8 cellular contexts compared by ENCODE assay signal in the genomic region with DNA sequence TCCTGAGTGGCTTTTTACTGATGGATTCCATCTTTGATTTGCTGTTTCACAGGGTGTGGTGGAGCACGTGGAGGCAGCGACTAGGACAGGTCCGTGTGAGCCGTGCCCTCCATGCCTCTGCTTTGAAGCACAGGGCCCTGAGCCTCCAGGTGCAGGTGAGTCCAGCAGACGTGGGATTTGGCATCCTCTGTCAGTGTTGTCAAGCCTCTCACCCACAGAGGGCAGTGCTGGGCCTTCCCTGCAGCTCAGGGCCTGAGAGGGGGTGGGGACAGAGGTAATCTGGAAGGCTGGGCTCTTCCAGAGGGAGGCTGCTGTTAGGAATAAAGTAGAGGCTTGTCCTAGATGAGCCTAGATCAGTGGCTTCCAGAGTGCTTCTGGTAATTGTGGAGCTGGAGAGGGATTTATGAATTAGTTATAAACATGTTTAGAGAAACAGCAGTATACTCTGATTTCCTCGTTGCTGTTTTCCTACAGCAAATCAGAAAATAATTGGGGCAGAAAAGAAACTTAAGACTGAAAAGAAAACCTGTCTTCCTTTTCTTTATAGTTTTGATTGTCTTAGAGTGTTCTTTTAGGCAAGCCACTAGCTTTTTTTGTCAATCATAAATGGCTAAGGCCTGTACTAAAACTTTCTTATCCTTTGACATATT.
DNase-seq lines count a peak whose midpoint lies in the region; ATAC-seq, FAIRE-seq and TF ChIP-seq lines count a peak whose summit lies in the region.

No MANE protein-coding gene starts in this region.

- no peak overlapping the region for H3K4me3 ChIP-seq in GM12864 (ENCODE audit: low read depth, low read length)
- H3K4me3 ChIP-seq in body of pancreas = no peak overlapping the region
- no peak overlapping the region for H3K4me3 ChIP-seq in small intestine (ENCODE audit: low read depth in 1 of 2, low read length in 2 of 2)

- no peak for FAIRE-seq in small intestine (lab: Jason Lieb, UNC)

- DNase-seq in GM12864 (ENCODE audit: low read depth) (no peak), NCI-H146 treated with DMSO at 0.1 percent for 48 hours (lab: John Stamatoyannopoulos, UW; ENCODE audit: unreplicated experiment) (peak; percentile 43), T-helper 2 cell (peak in 3 of 5 experiments; percentile 13 to 62 (median 45)), body of pancreas (peak; percentile 82 to 89 (median 87)), iPS DF 19.7 (ENCODE audit: low read depth, low spot score) (peak; percentile 69), small intestine (peak; percentile 89), cortex of kidney (lab: John Stamatoyannopoulos, UW) (no peak)

- TF ChIP-seq CTCF in GM12864 (IDR thresholded peaks at IDR 0.05; ENCODE audit: low read depth, low read length, missing control alignments) = peak; percentile 76
- TF ChIP-seq CTCF in body of pancreas (IDR thresholded peaks at IDR 0.05) = peak; percentile 52 to 81 (median 74)

- H3K27me3 ChIP-seq in body of pancreas = no peaks in the 10 kb centered on the region
- no peaks in the 10 kb centered on the region for H3K27me3 ChIP-seq in small intestine (ENCODE audit: control insufficient read depth in 2 of 2, insufficient read depth in 2 of 2, low read length in 2 of 2)

- H3K27ac ChIP-seq in body of pancreas (no peak overlapping the region), small intestine (ENCODE audit: low read depth in 1 of 2, low read length in 1 of 2) (no peak overlapping the region)

- ATAC-seq in body of pancreas (peak; percentile 93), HG03135 (IDR thresholded peaks at IDR 0.05; ENCODE audit: unreplicated experiment) (no peak)

- intact Hi-C loops in body of pancreas (cut with DNase I) = no loop called here

- H3K4me1 ChIP-seq in body of pancreas (peaks cover 8% of the 10 kb centered on the region), small intestine (ENCODE audit: control insufficient read depth in 2 of 2, insufficient read depth in 1 of 2, low read depth in 1 of 2, low read length in 1 of 2) (no peaks in the 10 kb centered on the region)

- TF ChIP-seq POLR2A in body of pancreas (IDR thresholded peaks at IDR 0.05) = no peak

- H3K36me3 ChIP-seq in body of pancreas (replicated peaks in 1 of 2; ENCODE audit: insufficient read depth in 1 of 2, low read depth in 2 of 2) (no peaks in the 10 kb centered on the region), small intestine (ENCODE audit: control insufficient read depth in 2 of 2, insufficient read depth in 2 of 2, low read length in 2 of 2) (peaks cover 0 to 1% of the 10 kb centered on the region in 2 donors)

- H3K9me3 ChIP-seq in body of pancreas = no peaks in the 10 kb centered on the region
- H3K9me3 ChIP-seq in small intestine (ENCODE audit: control insufficient read depth, low read depth) = no peaks in the 10 kb centered on the region

- 15 to 25% methylated on average over 6 of the region's 6 CpGs for WGBS in body of pancreas, 2 donors
- WGBS in small intestine, 3 donors = 15 to 41% (median 32%) methylated on average over 6 of the region's 6 CpGs

Comparison
In these comparisons a context has a peak if more than half of its experiments do, and no peak if none do; other contexts are left out.
1. DNase-seq: peak in NCI-H146 treated with DMSO at 0.1 percent for 48 hours (single experiment), T-helper 2 cell (3 of 5), body of pancreas (4 of 4), iPS DF 19.7 (single experiment) and small intestine (single experiment); none in GM12864 (single experiment) and cortex of kidney (single experiment).